20 cellular contexts compared by ENCODE assay signal in genomic region chr11:28448186-28448585, GRCh38.
A peak's percentile ranks its signal among the peaks of the same experiment; 100 is the strongest.
DNase-seq lines count a peak whose midpoint lies in the region; TF ChIP-seq lines count a peak whose summit lies in the region.
"Had no signal": no experiment of that assay in that cellular context is flagged by ENCODE, and none has a peak within 500 bp of the region (broad histone marks: within the 10 kb centered on the region; RNA-seq: fewer than 3 reads in every experiment).

No MANE protein-coding gene starts in this region.

- no peak overlapping the region for H2BK5ac ChIP-seq in trophoblast cell (ENCODE audit: low read depth, low read length, poor library complexity)

- no peaks in the 10 kb centered on the region; the same call in none of the 2 replicates for H3K27me3 Mint-ChIP-seq in HFFc6 (ENCODE audit: insufficient read depth)
- peaks cover 3% of the 10 kb centered on the region for H3K27me3 Mint-ChIP-seq in endodermal cell (ENCODE audit: insufficient read depth)

- H3K27me3 ChIP-seq in BJ (ENCODE audit: control insufficient read depth, insufficient read depth, low read length) (no peaks in the 10 kb centered on the region), brain microvascular endothelial cell (replicated peaks) (no peaks in the 10 kb centered on the region), trophoblast cell (ENCODE audit: insufficient read depth, low read length) (no peaks in the 10 kb centered on the region), endodermal cell (ENCODE audit: control insufficient read depth, insufficient read depth, low read length, poor library complexity, severe bottlenecking) (no peaks in the 10 kb centered on the region)

- DNase-seq in BJ (ENCODE audit: low read depth) (peak; percentile 34), HFFc6 (peak; percentile 82), brain microvascular endothelial cell (peak; percentile 75), trophoblast cell (peak; percentile 12 to 72), ecto neural progenitor cell (ENCODE audit: low spot score) (no peak), endodermal cell (no peak)
- DNase-seq in stimulated activated naive CD4-positive, alpha-beta T cell treated with Interleukin-2 at 50 U/mL for 16 hours (lab: John Stamatoyannopoulos, UW) = no peak
- DNase-seq: AML-193, DMS79, GOT3, MV-4-11, NCI-H1694 treated with DMSO at 0.1 percent for 48 hours, NCI-H2107, NCI-H510A, NCI-H748 treated with DMSO at 0.1 percent for 48 hours, Right ventricle myocardium superior had no signal

- no peak overlapping the region for H2BK12ac ChIP-seq in trophoblast cell (ENCODE audit: low read length)

- TF ChIP-seq CTCF in BJ (IDR thresholded peaks at IDR 0.05; ENCODE audit: insufficient read depth, low read depth, low read length) = no peak
- no peak for TF ChIP-seq CTCF in HFFc6 (IDR thresholded peaks at IDR 0.05)
- no peak for TF ChIP-seq CTCF in brain microvascular endothelial cell (IDR thresholded peaks at IDR 0.05; ENCODE audit: low read depth, low read length, missing control alignments)
- no peak for TF ChIP-seq CTCF in endodermal cell (conservative IDR thresholded peaks at IDR 0.05)

- H3K27ac ChIP-seq in brain microvascular endothelial cell = peak overlapping the region; percentile 75
- no peak overlapping the region for H3K27ac ChIP-seq in trophoblast cell (ENCODE audit: low read depth, low read length)
- H3K27ac ChIP-seq in endodermal cell (ENCODE audit: low read depth, low read length) = no peak overlapping the region
- H3K27ac ChIP-seq: SK-N-MC had no signal

- peaks cover 26% of the 10 kb centered on the region for H3K4me1 Mint-ChIP-seq in HFFc6 (ENCODE audit: low read depth)
- no peaks in the 10 kb centered on the region for H3K4me1 Mint-ChIP-seq in endodermal cell
- H3K4me1 Mint-ChIP-seq: CD14-positive monocyte had no signal

- no peak overlapping the region for H2BK120ac ChIP-seq in trophoblast cell (ENCODE audit: insufficient read depth, low read length, poor library complexity)

- H3K9ac ChIP-seq in trophoblast cell (ENCODE audit: low read length) = no peak overlapping the region
- H3K9ac ChIP-seq in endodermal cell (ENCODE audit: extremely low read depth, low read length, poor library complexity, severe bottlenecking) = no peak overlapping the region

- H3K79me1 ChIP-seq in trophoblast cell (ENCODE audit: low read length) = no peaks in the 10 kb centered on the region

- no peak overlapping the region for H3K4me2 ChIP-seq in trophoblast cell (ENCODE audit: low read length)
- H3K4me2 ChIP-seq: A549 had no signal

- H3K9me3 ChIP-seq in trophoblast cell (ENCODE audit: insufficient read depth, low read depth, low read length) = no peaks in the 10 kb centered on the region
- no peaks in the 10 kb centered on the region for H3K9me3 ChIP-seq in endodermal cell (ENCODE audit: control insufficient read depth, low read length)
- H3K9me3 ChIP-seq: A549 had no signal

- H3K4me3 ChIP-seq in BJ (ENCODE audit: low read depth, low read length) (no peak overlapping the region), brain microvascular endothelial cell (ENCODE audit: low read depth, low read length) (no peak overlapping the region), trophoblast cell (ENCODE audit: low read depth, low read length) (no peak overlapping the region), endodermal cell (ENCODE audit: low read length) (no peak overlapping the region)
- H3K4me3 ChIP-seq: A549, K562, SK-N-MC had no signal

- H3K36me3 ChIP-seq in BJ (ENCODE audit: control insufficient read depth, insufficient read depth, low read length) = no peaks in the 10 kb centered on the region
- no peaks in the 10 kb centered on the region for H3K36me3 ChIP-seq in brain microvascular endothelial cell (replicated peaks)
- H3K36me3 ChIP-seq in trophoblast cell (ENCODE audit: control insufficient read depth in 1 of 2, insufficient read depth in 2 of 2, low read length in 2 of 2) = no peaks in the 10 kb centered on the region
- no peaks in the 10 kb centered on the region for H3K36me3 ChIP-seq in endodermal cell (ENCODE audit: control insufficient read depth, insufficient read depth, low read length)

- H3K79me2 ChIP-seq in trophoblast cell (ENCODE audit: control insufficient read depth, insufficient read depth, low read length, poor library complexity) = no peaks in the 10 kb centered on the region

- H3K4ac ChIP-seq in trophoblast cell (ENCODE audit: low read depth, low read length) = no peak overlapping the region

- H2AFZ ChIP-seq in trophoblast cell (ENCODE audit: insufficient read depth, low read length, poor library complexity) = no peak overlapping the region

- H2AK5ac ChIP-seq in trophoblast cell (ENCODE audit: low read length) = no peak overlapping the region

- no peaks in the 10 kb centered on the region for H3K4me1 ChIP-seq in trophoblast cell (ENCODE audit: control insufficient read depth in 1 of 2, insufficient read depth in 2 of 2, low read length in 2 of 2)
- H3K4me1 ChIP-seq in endodermal cell (ENCODE audit: control insufficient read depth, insufficient read depth, low read length) = no peaks in the 10 kb centered on the region

- H3K18ac ChIP-seq in trophoblast cell (ENCODE audit: low read length) = no peak overlapping the region

- no peak overlapping the region for H4K91ac ChIP-seq in trophoblast cell (ENCODE audit: low read depth, low read length)

- CTCF ChIA-PET in BJ (lab: Yijun Ruan, JAX) = no interaction called here

- H3K9me3 Mint-ChIP-seq in HFFc6 (no peaks in the 10 kb centered on the region), endodermal cell (no peaks in the 10 kb centered on the region)

- H3K36me3 Mint-ChIP-seq in HFFc6 (ENCODE audit: low read depth) (peaks cover 3% of the 10 kb centered on the region; the same call in 1 of the 2 replicates), endodermal cell (ENCODE audit: low read depth) (no peaks in the 10 kb centered on the region)
- H3K36me3 Mint-ChIP-seq: CD14-positive monocyte had no signal

- H3K23ac ChIP-seq in trophoblast cell (ENCODE audit: low read length) = no peak overlapping the region

- H3K4me3 Mint-ChIP-seq in HFFc6 (peak overlapping the region; percentile 18; the same call in 1 of the 2 replicates), endodermal cell (no peak overlapping the region)
- H3K4me3 Mint-ChIP-seq: CD14-positive monocyte had no signal

- in situ Hi-C loops in brain microvascular endothelial cell (cut with HindIII; ENCODE audit: low pct_ligation_motif_present, low sequenced_read_pairs) = no loop called here

- H3K14ac ChIP-seq in trophoblast cell (ENCODE audit: low read length) = no peak overlapping the region

- no peak overlapping the region for H4K12ac ChIP-seq in trophoblast cell (ENCODE audit: low read depth, low read length)

- POLR2A ChIA-PET in BJ (lab: Charles Lee) = no interaction called here

- no peak overlapping the region for H4K8ac ChIP-seq in trophoblast cell (ENCODE audit: low read depth, low read length)

- no CpG with 5 or more reads among the region's 2 CpGs for WGBS in trophoblast cell (ENCODE audit: extremely low coverage, insufficient coverage, insufficient read length)
- WGBS in endodermal cell (ENCODE audit: insufficient coverage in 1 of 2, insufficient read length in 1 of 2), 2 experiments = 91 to 93% methylated on average over 2 of the region's 2 CpGs

- H3K27ac Mint-ChIP-seq in HFFc6 (peak overlapping the region; percentile 79), endodermal cell (no peak overlapping the region)
- H3K27ac Mint-ChIP-seq: CD14-positive monocyte had no signal

Comparison
In these comparisons a context has a peak if more than half of its experiments do, and no peak if none do; other contexts are left out.
1. DNase-seq: peak in BJ (single experiment), HFFc6 (single experiment), brain microvascular endothelial cell (single experiment) and trophoblast cell (2 of 2); none in ecto neural progenitor cell (single experiment), stimulated activated naive CD4-positive, alpha-beta T cell treated with Interleukin-2 at 50 U/mL for 16 hours (single experiment) and endodermal cell (single experiment).